16 cellular contexts compared by ENCODE assay signal in the genomic region with DNA sequence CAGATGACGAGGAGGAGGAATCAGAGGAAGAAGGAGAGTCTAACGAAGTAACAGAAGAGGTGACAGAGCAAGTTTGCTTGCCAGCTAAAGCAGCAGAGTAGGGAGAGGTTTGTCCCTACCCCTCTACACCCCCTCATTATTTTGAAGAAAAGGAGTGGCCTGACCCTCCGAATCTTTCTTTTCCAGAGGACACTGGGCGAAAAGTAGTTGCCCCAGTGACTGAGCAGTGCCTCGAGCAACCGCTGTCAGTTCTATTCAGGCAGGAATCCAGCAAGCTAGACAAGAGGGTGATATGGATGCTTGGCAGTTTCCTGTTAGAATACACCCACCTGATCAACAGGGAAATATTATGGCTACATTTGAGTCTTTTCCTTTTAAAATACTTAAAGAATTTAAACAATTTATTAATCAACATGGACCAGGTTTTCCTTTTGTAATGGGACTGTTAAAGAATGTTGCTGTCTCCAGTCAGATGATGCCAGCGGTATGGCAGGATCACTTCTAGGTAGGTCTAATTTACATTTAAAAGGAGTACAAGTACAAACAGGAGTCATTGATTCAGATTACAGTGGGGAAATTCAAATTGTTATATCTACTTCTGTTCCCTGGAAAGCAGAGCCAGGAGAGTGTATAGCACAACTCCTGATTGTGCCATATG. TPM values are rescaled to one million over a fixed set of nuclear protein-coding genes. Genes with fewer than 3 reads are reported as not detected.
DNase-seq lines count a peak whose midpoint lies in the region; ATAC-seq, FAIRE-seq and TF ChIP-seq lines count a peak whose summit lies in the region.
"Had no signal": no experiment of that assay in that cellular context is flagged by ENCODE, and none has a peak within 500 bp of the region (broad histone marks: within the 10 kb centered on the region; RNA-seq: fewer than 3 reads in every experiment).

No MANE protein-coding gene starts in this region.

- H3K4me3 Mint-ChIP-seq in WTC11: peak overlapping the region; percentile 18; the same call in 1 of the 2 replicates

- intact Hi-C loops in HepG2 (cut with micrococcal nuclease; ENCODE audit: unreplicated experiment) (no loop called here), right lobe of liver (cut with DNase I) (no loop called here)

- DNase-seq in HepG2 (ENCODE audit: low spot score) (no peak), right lobe of liver (no peak), WTC11 (ENCODE audit: low spot score) (no peak), islet precursor cell (peak; percentile 54), RCC 7860 (ENCODE audit: low spot score) (no peak), 8988T (no peak)
- no peak for DNase-seq in stimulated activated CD4-positive, alpha-beta T cell treated with anti-CD3 and anti-CD28 coated beads, Interleukin-4, amount 100 ng/mL, for 24 hours
- DNase-seq: C1 segment of cervical spinal cord, Calu3, DMS79, Kasumi-1, NCI-H1105, NCI-H1694, NCI-H510A treated with DMSO at 0.1 percent for 48 hours had no signal

- no peak overlapping the region for H2AFZ ChIP-seq in HepG2 (ENCODE audit: low read length)

- no peak overlapping the region for H3K27ac ChIP-seq in HepG2 (ENCODE audit: extremely low read length, insufficient read depth, low read length)
- no peak overlapping the region for H3K27ac ChIP-seq in right lobe of liver

- H3K9me3 ChIP-seq in HepG2 (ENCODE audit: low read length) (no peaks in the 10 kb centered on the region), right lobe of liver (no peaks in the 10 kb centered on the region)

- no peak for FAIRE-seq in HepG2 (lab: Jason Lieb, UNC)
- FAIRE-seq in RCC 7860 (lab: Jason Lieb, UNC): no peak
- FAIRE-seq: G401.6 had no signal

- in situ Hi-C loops in HepG2 (cut with HindIII; ENCODE audit: extremely low pct_ligation_motif_present, low pct_unique_long_range_greater_than_20kb): no loop called here

- no peaks in the 10 kb centered on the region for H4K20me1 ChIP-seq in HepG2 (ENCODE audit: insufficient read depth, low read length)

- no peak for TF ChIP-seq CTCF in HepG2 (CRISPR knock-in tag; IDR thresholded peaks at IDR 0.05)
- TF ChIP-seq CTCF in right lobe of liver (IDR thresholded peaks at IDR 0.05): no peak
- no peak for TF ChIP-seq CTCF in WTC11 (IDR thresholded peaks at IDR 0.05)

- peak overlapping the region; percentile 94 for H3K27ac Mint-ChIP-seq in WTC11

- CTCF ChIA-PET in HepG2 (lab: Yijun Ruan, JAX; ENCODE audit: low intra/inter-chr PET ratio, low total read pairs) (no interaction called here), WTC11 (lab: Charles Lee) (interaction anchor here (0.6 kb wide), 1 partner anchor 1120 kb away, joined by 3 read pairs; no protein-coding TSS in a partner anchor)

- no peak overlapping the region for H3K4me2 ChIP-seq in HepG2 (ENCODE audit: low read depth, low read length)

- H3K4me3 ChIP-seq in HepG2 (replicated peaks in 1 of 3; ENCODE audit: insufficient read depth in 1 of 3, low read depth in 2 of 3, low read length in 3 of 3) (no peak overlapping the region), right lobe of liver (no peak overlapping the region)

- H3K27me3 ChIP-seq in HepG2 (ENCODE audit: control insufficient read depth in 1 of 2, insufficient read depth in 2 of 2, low read length in 2 of 2): no peaks in the 10 kb centered on the region
- no peaks in the 10 kb centered on the region for H3K27me3 ChIP-seq in right lobe of liver

- no peaks in the 10 kb centered on the region for H3K4me1 ChIP-seq in HepG2 (ENCODE audit: insufficient read depth, low read length)
- H3K4me1 ChIP-seq in right lobe of liver: peaks cover 0 to 22% (median 0%) of the 10 kb centered on the region in 4 donors

- H3K79me2 ChIP-seq in HepG2 (ENCODE audit: insufficient read depth, low read length): no peaks in the 10 kb centered on the region

- peaks cover 31% of the 10 kb centered on the region for H3K4me1 Mint-ChIP-seq in WTC11

- ATAC-seq in HepG2 (peak; percentile 41; the same call in 2 of the 3 replicates), right lobe of liver (no peak), WTC11 (peak; percentile 71), HG02981 (IDR thresholded peaks at IDR 0.05; ENCODE audit: unreplicated experiment) (no peak)

- WGBS in HepG2 (ENCODE audit: low lambda C conversion rate): 95% methylated on average over 7 of the region's 7 CpGs
- 85% methylated on average over 7 of the region's 7 CpGs for WGBS in right lobe of liver (ENCODE audit: insufficient coverage, low coverage, low lambda C conversion rate, missing lambda C conversion rate)

- TF ChIP-seq POLR2A in HepG2 (IDR thresholded peaks at IDR 0.05; ENCODE audit: insufficient read depth in 1 of 2, low read depth in 2 of 2, low read length in 2 of 2) (no peak), right lobe of liver (IDR thresholded peaks at IDR 0.05) (no peak)

- H3K27me3 Mint-ChIP-seq in WTC11 (ENCODE audit: low read depth): no peaks in the 10 kb centered on the region

- no TSS peak for BruUV-seq in HepG2 (replicated peaks; lab: Mats Ljungman, UMichigan)

- no peak overlapping the region for H3K9ac ChIP-seq in HepG2 (ENCODE audit: insufficient read depth, low read depth, low read length)

- H3K36me3 Mint-ChIP-seq in WTC11: no peaks in the 10 kb centered on the region

- TF ChIP-seq EP300 in HepG2 (IDR thresholded peaks at IDR 0.05; ENCODE audit: low read depth in 2 of 2, low read length in 2 of 2): no peak
- TF ChIP-seq EP300 in HepG2 (CRISPR knock-in tag; IDR thresholded peaks at IDR 0.05; ENCODE audit: borderline replicate concordance): no peak

- no peak for TF ChIP-seq RAD21 in HepG2 (CRISPR knock-in tag; IDR thresholded peaks at IDR 0.05)

- H3K36me3 ChIP-seq in HepG2 (replicated peaks in 1 of 2; ENCODE audit: control insufficient read depth in 1 of 2, insufficient read depth in 2 of 2, low read length in 2 of 2) (no peaks in the 10 kb centered on the region), right lobe of liver (no peaks in the 10 kb centered on the region)

- POLR2A ChIA-PET in HepG2 (lab: Yijun Ruan, JAX): no interaction called here
- POLR2A ChIA-PET in WTC11 (lab: Charles Lee): interaction anchor here (0.7 kb wide), 1 partner anchor 34 kb away, joined by 3 read pairs; no protein-coding TSS in a partner anchor

- H3K9me3 Mint-ChIP-seq in WTC11: 0 out of 2 replicates have a peak, but pooled peaks cover 3% of the 10 kb centered on the region

TF ChIP-seq in HepG2, 621 proteins besides CTCF, POLR2A, EP300 and RAD21 (continues in another document):
- TF ChIP-seq, protein P1, sequence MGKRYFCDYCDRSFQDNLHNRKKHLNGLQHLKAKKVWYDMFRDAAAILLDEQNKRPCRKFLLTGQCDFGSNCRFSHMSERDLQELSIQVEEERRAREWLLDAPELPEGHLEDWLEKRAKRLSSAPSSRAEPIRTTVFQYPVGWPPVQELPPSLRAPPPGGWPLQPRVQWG (CRISPR knock-in tag; IDR thresholded peaks at IDR 0.05; ENCODE audit: borderline replicate concordance, low read depth): no peak
- TF ChIP-seq U2AF1 (optimal IDR thresholded peaks at IDR 0.05; ENCODE audit: low read depth, low read length) (no peak), RORA (CRISPR knock-in tag; IDR thresholded peaks at IDR 0.05) (no peak), HHEX (CRISPR knock-in tag; IDR thresholded peaks at IDR 0.05) (no peak)

TF ChIP-seq in WTC11, 78 proteins besides CTCF, POLR2A, EP300 and RAD21:
- TF ChIP-seq TEAD1 (CRISPR knock-in tag; IDR thresholded peaks at IDR 0.05): no peak

RNA-seq across cellular contexts. Expression of gene ACVR2B, which starts 31.9 kb away (rescaled TPM):
- total RNA-seq in HepG2 (2016; rRNA removed; fragmentation: Illumina TruSeq; extraction: Trizol) (10.0 and 11.3 TPM in 2 replicates), right lobe of liver (1 to 10 TPM; 2.0 to 5.9 (median 4.4) TPM), WTC11 (2021) (104 to 117 TPM (median 112 TPM) in 3 replicates)
- total RNA-seq in HepG2 (2016; cell fraction: cytosol; rRNA removed; fragmentation: Illumina TruSeq; extraction: Trizol; ENCODE audit: low read depth): 1.9 and 2.3 TPM in 2 replicates
- total RNA-seq in HepG2 (2016; cell fraction: insoluble cytoplasmic fraction; rRNA removed; fragmentation: Illumina TruSeq; extraction: Trizol): 9.6 and 10.5 TPM in 2 replicates
- total RNA-seq in HepG2 (2016; cell fraction: membrane; rRNA removed; fragmentation: Illumina TruSeq; extraction: Trizol): 6.0 TPM in 2 replicates
- 11.7 and 13.1 TPM in 2 replicates for total RNA-seq in HepG2 (2016; cell fraction: nucleus; rRNA removed; fragmentation: Illumina TruSeq; extraction: Trizol)
- 12.0 and 12.7 TPM in 2 replicates for polyA plus RNA-seq in HepG2 (2011; rRNA removed)
- 9.0 and 9.9 TPM in 2 replicates for polyA plus RNA-seq in HepG2 (2011; cell fraction: cytosol; rRNA removed)
- polyA plus RNA-seq in HepG2 (2011; cell fraction: nucleus; rRNA removed): 15.0 and 15.2 TPM in 2 replicates
- 9.9 and 12.0 TPM in 2 replicates for polyA plus RNA-seq in HepG2 (2012)
- 2.7 and 2.9 TPM in 2 replicates for polyA plus RNA-seq in HepG2 (2016; cell fraction: cytosol; fragmentation: Illumina TruSeq; extraction: Trizol; ENCODE audit: low read depth)
- polyA plus RNA-seq in HepG2 (2016; cell fraction: insoluble cytoplasmic fraction; fragmentation: Illumina TruSeq; extraction: Trizol; ENCODE audit: low read depth): 5.1 and 5.5 TPM in 2 replicates
- polyA plus RNA-seq in HepG2 (2016; cell fraction: membrane; fragmentation: Illumina TruSeq; extraction: Trizol; ENCODE audit: low read depth): 3.4 and 4.2 TPM in 2 replicates
- 8.4 and 8.5 TPM in 2 replicates for polyA plus RNA-seq in HepG2 (2016; cell fraction: nucleus; fragmentation: Illumina TruSeq; extraction: Trizol; ENCODE audit: insufficient read depth, low read depth)
- polyA minus RNA-seq in HepG2 (2011; rRNA and poly(A)+ RNA removed; ENCODE audit: low replicate concordance): 23.0 and 122 TPM in 2 replicates
- 32.7 and 38.7 TPM in 2 replicates for polyA minus RNA-seq in HepG2 (2011; cell fraction: cytosol; rRNA and poly(A)+ RNA removed)
- polyA minus RNA-seq in HepG2 (2011; cell fraction: nucleus; rRNA and poly(A)+ RNA removed): 27.8 and 34.2 TPM in 2 replicates

Comparison
In these comparisons a context has a peak if more than half of its experiments do, and no peak if none do; other contexts are left out.
1. ATAC-seq: peak in HepG2 (single experiment) and WTC11 (single experiment); none in right lobe of liver (0 of 4) and HG02981 (single experiment).